1 cellular context compared by ENCODE assay signal in genomic region chr18:56831988-56832387, GRCh38.
TF ChIP-seq lines count a peak whose summit lies in the region.

No MANE protein-coding gene starts in this region.

TF ChIP-seq in GM23338, 12 proteins besides CTCF, POLR2A, EP300 and RAD21 (continued from another document):
- TF ChIP-seq ZNF462 (CRISPR knock-in tag; IDR thresholded peaks at IDR 0.05) (no peak), ETS1 (IDR thresholded peaks at IDR 0.05) (no peak), CREB1 (CRISPR knock-in tag; IDR thresholded peaks at IDR 0.05; ENCODE audit: low read depth) (no peak), EZH2phosphoT487 (IDR thresholded peaks at IDR 0.05; ENCODE audit: unreplicated experiment) (no peak)
